13 cellular contexts compared by ENCODE assay signal in the genomic region with DNA sequence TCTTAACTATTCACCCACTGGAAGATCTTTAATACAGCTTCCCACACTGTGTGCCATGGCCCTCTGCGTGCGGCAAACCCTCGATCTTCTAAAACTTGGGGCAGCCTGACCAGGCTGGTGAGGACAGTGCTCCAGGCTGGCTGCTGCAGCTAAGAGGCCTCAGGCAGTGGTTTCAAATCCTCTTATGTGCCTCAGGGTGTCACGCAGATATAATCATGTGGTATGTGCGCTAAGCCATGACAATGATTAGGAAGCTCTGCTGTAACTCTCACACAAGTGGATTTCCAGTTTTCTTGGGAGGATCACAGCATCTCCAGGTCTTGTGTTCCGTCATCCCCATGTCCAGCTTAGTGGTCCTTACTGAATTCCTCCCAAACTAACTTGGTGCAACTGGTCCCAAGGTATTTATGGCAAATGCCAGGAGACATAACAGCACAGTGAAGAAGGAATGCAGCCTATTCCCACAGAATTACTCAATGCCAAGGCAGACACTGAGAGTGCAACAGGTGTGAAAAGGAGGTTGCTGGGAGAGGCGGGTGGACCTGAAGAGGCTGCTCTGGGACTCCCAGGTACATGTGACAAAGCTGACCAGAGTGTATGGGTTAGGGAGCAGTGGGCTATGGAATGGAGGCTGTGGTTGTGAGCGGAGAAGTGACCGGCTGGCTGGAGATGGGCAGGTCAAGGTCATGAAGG. TPM values are rescaled to one million over a fixed set of nuclear protein-coding genes. Genes with fewer than 3 reads are reported as not detected.
DNase-seq lines count a peak whose midpoint lies in the region; ATAC-seq and TF ChIP-seq lines count a peak whose summit lies in the region.
"Had no signal": no experiment of that assay in that cellular context is flagged by ENCODE, and none has a peak within 500 bp of the region (broad histone marks: within the 10 kb centered on the region; RNA-seq: fewer than 3 reads in every experiment).

No MANE protein-coding gene starts in this region.

- intact Hi-C loops in A673 (cut with micrococcal nuclease; ENCODE audit: unreplicated experiment) (no loop called here), Panc1 (cut with micrococcal nuclease; ENCODE audit: unreplicated experiment) (no loop called here)

- peaks cover 54 to 64% of the 10 kb centered on the region in 2 donors for H3K4me1 Mint-ChIP-seq in immature natural killer cell

- TSS peak; percentile 18 for BruUV-seq in A673 (replicated peaks; lab: Mats Ljungman, UMichigan)
- BruUV-seq in Panc1 (replicated peaks; lab: Mats Ljungman, UMichigan) = TSS peak; percentile 54

- ATAC-seq in Panc1 (no peak), HG02885 (IDR thresholded peaks at IDR 0.05; ENCODE audit: poor library complexity, unreplicated experiment) (no peak), GM21825 (IDR thresholded peaks at IDR 0.05; ENCODE audit: unreplicated experiment) (no peak)
- ATAC-seq: body of pancreas, psoas muscle had no signal

- H3K9me3 ChIP-seq in A673 (ENCODE audit: low read depth, low read length, poor library complexity, severe bottlenecking) = no peaks in the 10 kb centered on the region
- H3K9me3 ChIP-seq in Panc1 (ENCODE audit: control insufficient read depth, insufficient read depth, low read depth, low read length) = no peaks in the 10 kb centered on the region
- H3K9me3 ChIP-seq: body of pancreas, psoas muscle had no signal

- CTCF ChIA-PET in A673 (lab: Charles Lee) = no interaction called here
- CTCF ChIA-PET in Panc1 (lab: Charles Lee) = no interaction called here

- H3K27me3 ChIP-seq in A673 (replicated peaks; ENCODE audit: insufficient read depth, low read depth, low read length, poor library complexity) (no peaks in the 10 kb centered on the region), Panc1 (ENCODE audit: control insufficient read depth, insufficient read depth, low read length) (no peaks in the 10 kb centered on the region)
- H3K27me3 ChIP-seq: body of pancreas had no signal

- in situ Hi-C loops in Panc1 (cut with HindIII; ENCODE audit: low pct_unique_long_range_greater_than_20kb, low sequenced_read_pairs) = no loop called here

- H3K27ac ChIP-seq in A673 (ENCODE audit: low read depth, low read length, poor library complexity, severe bottlenecking) (no peak overlapping the region), Panc1 (ENCODE audit: low read length) (no peak overlapping the region)
- H3K27ac ChIP-seq: body of pancreas, C4-2B, psoas muscle had no signal

- peaks cover 8 to 9% (median 9%) of the 10 kb centered on the region in 3 donors for H3K27me3 Mint-ChIP-seq in immature natural killer cell (ENCODE audit: low read depth in 3 of 3)

- no peaks in the 10 kb centered on the region for H3K9me3 Mint-ChIP-seq in immature natural killer cell

- DNase-seq in A673 (ENCODE audit: low spot score) (no peak), GM12865 (ENCODE audit: low read depth) (peak; percentile 30), Panc1 (ENCODE audit: low read depth, low spot score) (no peak), immature natural killer cell (no peak), HPDE6-E6E7 (ENCODE audit: extremely low spot score) (no peak), iPS-NIHi7 (ENCODE audit: extremely low spot score) (no peak)
- DNase-seq: activated CD4-positive, CD25-positive, alpha-beta regulatory T cell treated with anti-CD3 and anti-CD28 coated beads, Interleukin-2, amount 50 U/mL, for 72 hours; body of pancreas; NCI-H2029; psoas muscle had no signal

- peaks cover 10 to 26% (median 11%) of the 10 kb centered on the region in 3 donors for H3K36me3 Mint-ChIP-seq in immature natural killer cell

- H3K27ac Mint-ChIP-seq in immature natural killer cell = peak overlapping the region; percentile 48 to 90 (median 88)

- H3K4me3 Mint-ChIP-seq in immature natural killer cell = peak overlapping the region; percentile 40 to 93 (median 90)

- H3K36me3 ChIP-seq in A673 (ENCODE audit: insufficient read depth, low read length, poor library complexity, severe bottlenecking) (peaks cover 8% of the 10 kb centered on the region), Panc1 (ENCODE audit: control insufficient read depth, insufficient read depth, low read length) (peaks cover 25% of the 10 kb centered on the region)

- POLR2A ChIA-PET in A673 (lab: Charles Lee; ENCODE audit: low non-redundant PET) = no interaction called here
- POLR2A ChIA-PET in Panc1 (lab: Charles Lee) = no interaction called here

- H3K4me3 ChIP-seq in A673 (ENCODE audit: low read depth, low read length, poor library complexity, severe bottlenecking) = no peak overlapping the region
- H3K4me3 ChIP-seq in GM12865 (ENCODE audit: low read depth, low read length) = no peak overlapping the region
- H3K4me3 ChIP-seq in Panc1 (ENCODE audit: low read depth in 2 of 2, low read length in 2 of 2) = no peak overlapping the region
- H3K4me3 ChIP-seq: body of pancreas, psoas muscle had no signal

- TF ChIP-seq CTCF in A673 (conservative IDR thresholded peaks at IDR 0.05; ENCODE audit: low read depth, low read length) = no peak
- TF ChIP-seq CTCF in GM12865 (IDR thresholded peaks at IDR 0.05; ENCODE audit: insufficient read depth, low read depth, low read length, missing control alignments) = no peak
- TF ChIP-seq CTCF in Panc1 (IDR thresholded peaks at IDR 0.05) = no peak

- H3K4me1 ChIP-seq in A673 (ENCODE audit: insufficient read depth, low read length, poor library complexity, severe bottlenecking) (no peaks in the 10 kb centered on the region), Panc1 (ENCODE audit: control insufficient read depth, insufficient read depth, low read length) (peaks cover 12% of the 10 kb centered on the region)
- H3K4me1 ChIP-seq: psoas muscle had no signal

RNA-seq across cellular contexts. Expression of a gene that starts 2.3 kb away (rescaled TPM):
- total RNA-seq in A673 (2021) = 40.6 and 40.9 TPM in 2 replicates
- total RNA-seq in Panc1 (2021; ENCODE audit: unreplicated experiment) = 146 TPM
- polyA plus RNA-seq in Panc1 (2012; ENCODE audit: insufficient read length) = 126 TPM
- polyA plus RNA-seq in immature natural killer cell = 100 to 1,000 TPM in 1 of 3 donors, 10 to 100 TPM in 2; 72.4 to 110 (median 85.6) TPM

RNA-seq across cellular contexts. Expression of a gene that starts 29.5 kb away (rescaled TPM):
- total RNA-seq in A673 (2021) = 4.0 and 6.8 TPM in 2 replicates
- 2.3 TPM for total RNA-seq in Panc1 (2021; ENCODE audit: unreplicated experiment)
- 3.5 TPM for polyA plus RNA-seq in Panc1 (2012; ENCODE audit: insufficient read length)
- 10 to 100 TPM in 2 of 3 donors, 1 to 10 TPM in 1; 8.5 to 21.1 (median 17.3) TPM for polyA plus RNA-seq in immature natural killer cell
